Comparison of ENCODE assay signal across 10 cellular contexts in the genomic region with DNA sequence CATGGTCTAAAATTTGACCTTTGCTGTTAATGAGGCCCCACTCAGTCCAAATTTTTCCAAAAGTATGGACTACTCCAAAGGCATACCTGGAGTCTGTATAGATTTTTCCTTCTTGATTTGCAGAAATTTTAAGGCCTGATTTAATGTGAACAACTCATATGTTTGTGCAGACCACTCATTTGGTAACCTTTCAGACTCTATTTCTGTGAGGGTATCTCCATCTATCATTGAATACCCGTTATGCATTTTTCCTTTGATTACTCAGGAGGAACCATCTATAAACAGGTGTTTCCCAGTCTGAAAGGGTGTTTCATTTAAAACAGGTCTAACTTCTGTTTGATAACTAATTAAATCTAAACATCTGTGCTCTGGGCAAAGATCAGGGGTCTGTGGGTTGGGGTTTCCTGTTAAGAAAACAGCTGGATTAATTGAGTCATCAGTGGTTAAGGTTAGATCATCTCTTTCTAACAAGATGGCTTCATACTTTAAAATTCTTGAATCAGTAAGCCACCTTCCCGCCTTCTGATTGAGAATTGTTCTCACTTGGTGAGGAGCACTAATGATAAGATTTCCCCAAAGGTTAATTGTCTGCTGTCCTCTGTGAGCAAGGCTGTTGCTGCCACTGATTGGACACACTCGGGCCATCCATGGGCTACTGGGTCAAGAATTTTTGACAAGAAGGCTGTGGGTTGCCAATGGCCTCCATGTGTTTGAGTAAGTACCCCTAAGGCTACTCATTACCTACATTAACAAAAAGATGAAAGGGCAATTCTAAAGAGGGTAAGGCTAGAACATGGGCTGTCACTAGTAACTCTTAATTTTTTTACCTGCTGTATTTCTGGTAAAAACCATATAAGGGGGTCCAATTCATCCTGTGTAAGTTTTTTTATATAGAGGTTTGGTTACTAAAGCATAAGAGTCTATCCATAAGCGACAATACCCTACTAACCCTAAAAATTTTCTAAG. TPM values are rescaled to one million over a fixed set of nuclear protein-coding genes. Genes with fewer than 3 reads are reported as not detected.
DNase-seq lines count a peak whose midpoint lies in the region; ATAC-seq and TF ChIP-seq lines count a peak whose summit lies in the region.
"Had no signal": no experiment of that assay in that cellular context is flagged by ENCODE, and none has a peak within 500 bp of the region (broad histone marks: within the 10 kb centered on the region; RNA-seq: fewer than 3 reads in every experiment).

No MANE protein-coding gene starts in this region.

- H3K27ac Mint-ChIP-seq in activated B cell treated with CpG ODN at 0.5 μM for 24 hours: peak overlapping the region; percentile 18
- H3K27ac Mint-ChIP-seq in activated naive CD8-positive, alpha-beta T cell treated with anti-CD3 and anti-CD28 coated beads, Interleukin-2, amount 10 ng/mL, durations not matched to agents 7 days and 5 days: peak overlapping the region; percentile 9

- H3K4me1 ChIP-seq in BLaER1: peaks cover 24% of the 10 kb centered on the region
- H3K4me1 ChIP-seq: SJCRH30 had no signal

- DNase-seq in GF-D8 (lab: John Stamatoyannopoulos, UW): peak; percentile 23
- no peak for DNase-seq in activated B cell treated with CpG ODN at 0.5 μM for 24 hours
- DNase-seq in activated naive CD8-positive, alpha-beta T cell treated with anti-CD3 and anti-CD28 coated beads, Interleukin-2, amount 10 ng/mL, durations not matched to agents 7 days and 5 days: no peak
- DNase-seq in NCI-H510A (lab: John Stamatoyannopoulos, UW): no peak
- no peak for DNase-seq in posterior vena cava (ENCODE audit: low spot score)
- DNase-seq in NCI-H82 treated with DMSO at 0.1 percent for 48 hours (lab: John Stamatoyannopoulos, UW; ENCODE audit: unreplicated experiment): no peak
- DNase-seq: DMS79 had no signal

- no peak for TF ChIP-seq CTCF in activated B cell treated with CpG ODN at 0.5 μM for 24 hours (IDR thresholded peaks at IDR 0.05)

- peaks cover 8% of the 10 kb centered on the region for H3K4me1 Mint-ChIP-seq in activated B cell treated with CpG ODN at 0.5 μM for 24 hours
- peaks cover 14% of the 10 kb centered on the region for H3K4me1 Mint-ChIP-seq in activated naive CD8-positive, alpha-beta T cell treated with anti-CD3 and anti-CD28 coated beads, Interleukin-2, amount 10 ng/mL, durations not matched to agents 7 days and 5 days

- peak overlapping the region; percentile 53 for H3K4me2 ChIP-seq in BLaER1

- H3K27me3 ChIP-seq in BLaER1: no peaks in the 10 kb centered on the region
- H3K27me3 ChIP-seq: SJCRH30 had no signal

- peaks cover 37% of the 10 kb centered on the region for H3K9me3 Mint-ChIP-seq in activated B cell treated with CpG ODN at 0.5 μM for 24 hours
- H3K9me3 Mint-ChIP-seq in activated naive CD8-positive, alpha-beta T cell treated with anti-CD3 and anti-CD28 coated beads, Interleukin-2, amount 10 ng/mL, durations not matched to agents 7 days and 5 days: peaks cover 52% of the 10 kb centered on the region

- peak; percentile 40 for ATAC-seq in activated B cell treated with CpG ODN at 0.5 μM for 24 hours (ENCODE audit: low read depth)
- peak; percentile 84 for ATAC-seq in activated naive CD8-positive, alpha-beta T cell treated with anti-CD3 and anti-CD28 coated beads, Interleukin-2, amount 10 ng/mL, durations not matched to agents 7 days and 5 days (ENCODE audit: low read depth)
- no peak for ATAC-seq in HG03025 (IDR thresholded peaks at IDR 0.05; ENCODE audit: low FRiP score, unreplicated experiment)

- intact Hi-C loops in activated B cell treated with CpG ODN at 0.5 μM for 24 hours (cut with micrococcal nuclease) (no loop called here), posterior vena cava (cut with DNase I) (no loop called here)

- H3K27ac ChIP-seq in BLaER1: peak overlapping the region; percentile 77
- H3K27ac ChIP-seq: SJCRH30 had no signal

- CTCF ChIA-PET in activated B cell treated with CpG ODN at 0.5 μM for 24 hours (lab: Charles Lee): no interaction called here

- peaks cover 32% of the 10 kb centered on the region for H3K9me3 ChIP-seq in BLaER1
- H3K9me3 ChIP-seq: SJCRH30 had no signal

- H3K9ac ChIP-seq in BLaER1: no peak overlapping the region

- H3K4me3 ChIP-seq in BLaER1: no peak overlapping the region
- H3K4me3 ChIP-seq: SJCRH30 had no signal

- H3K36me3 Mint-ChIP-seq in activated B cell treated with CpG ODN at 0.5 μM for 24 hours (ENCODE audit: low read depth): peaks cover 13% of the 10 kb centered on the region
- peaks cover 43% of the 10 kb centered on the region for H3K36me3 Mint-ChIP-seq in activated naive CD8-positive, alpha-beta T cell treated with anti-CD3 and anti-CD28 coated beads, Interleukin-2, amount 10 ng/mL, durations not matched to agents 7 days and 5 days

- no peaks in the 10 kb centered on the region for H3K36me3 ChIP-seq in BLaER1
- H3K36me3 ChIP-seq: SJCRH30 had no signal

- no peak overlapping the region for H3K4me3 Mint-ChIP-seq in activated B cell treated with CpG ODN at 0.5 μM for 24 hours
- peak overlapping the region; percentile 6 for H3K4me3 Mint-ChIP-seq in activated naive CD8-positive, alpha-beta T cell treated with anti-CD3 and anti-CD28 coated beads, Interleukin-2, amount 10 ng/mL, durations not matched to agents 7 days and 5 days

- peaks cover 10% of the 10 kb centered on the region for H3K27me3 Mint-ChIP-seq in activated B cell treated with CpG ODN at 0.5 μM for 24 hours
- H3K27me3 Mint-ChIP-seq in activated naive CD8-positive, alpha-beta T cell treated with anti-CD3 and anti-CD28 coated beads, Interleukin-2, amount 10 ng/mL, durations not matched to agents 7 days and 5 days: no peaks in the 10 kb centered on the region

- no peaks in the 10 kb centered on the region for H4K20me1 ChIP-seq in BLaER1

- POLR2A ChIA-PET in activated B cell treated with CpG ODN at 0.5 μM for 24 hours (lab: Charles Lee): interaction anchor here (0.6 kb wide), 1 partner anchor 24 kb away, joined by 3 read pairs; a partner anchor contains a TSS
- POLR2A ChIA-PET in activated naive CD8-positive, alpha-beta T cell treated with anti-CD3 and anti-CD28 coated beads, Interleukin-2, amount 10 ng/mL, durations not matched to agents 7 days and 5 days (lab: Charles Lee): interaction anchor here (0.9 to 1.0 kb wide), 3 partner anchors 19 to 60 kb away, joined by 3 to 4 read pairs (median 4); no protein-coding TSS in a partner anchor

RNA-seq across cellular contexts. Expression of a gene that starts 24.1 kb away (rescaled TPM):
- 3,667 and 3,668 TPM in 2 replicates for total RNA-seq in activated B cell treated with CpG ODN at 0.5 μM for 24 hours
- 1,000 to 10,000 TPM; 5,415 to 5,542 TPM for total RNA-seq in activated naive CD8-positive, alpha-beta T cell treated with anti-CD3 and anti-CD28 coated beads, Interleukin-2, amount 10 ng/mL, durations not matched to agents 7 days and 5 days
- 100 to 1,000 TPM; 525 to 620 TPM for total RNA-seq in posterior vena cava
- total RNA-seq: SJCRH30 had no signal
